ENCODE assay signal across 12 cellular contexts in genomic region chr6:39199541-39199940, GRCh38. TPM values are rescaled to one million over a fixed set of nuclear protein-coding genes. Genes with fewer than 3 reads are reported as not detected.
DNase-seq lines count a peak whose midpoint lies in the region; ATAC-seq and TF ChIP-seq lines count a peak whose summit lies in the region.
"Had no signal": no experiment of that assay in that cellular context is flagged by ENCODE, and none has a peak within 500 bp of the region (broad histone marks: within the 10 kb centered on the region; RNA-seq: fewer than 3 reads in every experiment).

No MANE protein-coding gene starts in this region.

- H4K20me1 ChIP-seq in PC-9 (ENCODE audit: insufficient read depth) = no peaks in the 10 kb centered on the region

- POLR2A ChIA-PET in PC-9 (lab: Charles Lee; ENCODE audit: unreplicated experiment) = no interaction called here

- H3K27ac ChIP-seq in PC-9 (no peak overlapping the region), body of pancreas (peak overlapping the region; percentile 45 to 84 (median 50)), lower lobe of right lung (peak overlapping the region; percentile 24)
- H3K27ac ChIP-seq: A549 had no signal

- H3K36me3 ChIP-seq in PC-9 (ENCODE audit: low read depth) (peaks cover 13% of the 10 kb centered on the region), body of pancreas (replicated peaks in 1 of 2; ENCODE audit: insufficient read depth in 1 of 2, low read depth in 2 of 2) (peaks cover 0 to 4% of the 10 kb centered on the region in 2 donors), lower lobe of right lung (peaks cover 10% of the 10 kb centered on the region)

- H3K4me1 ChIP-seq in PC-9 (replicated peaks; ENCODE audit: insufficient read depth) = peaks cover 84% of the 10 kb centered on the region
- H3K4me1 ChIP-seq in body of pancreas = peaks cover 84% of the 10 kb centered on the region
- H3K4me1 ChIP-seq in lower lobe of right lung = peaks cover 30% of the 10 kb centered on the region

- no peak for TF ChIP-seq CTCF in PC-9 (conservative IDR thresholded peaks at IDR 0.05)
- TF ChIP-seq CTCF in body of pancreas (IDR thresholded peaks at IDR 0.05) = no peak
- TF ChIP-seq CTCF in lower lobe of right lung (IDR thresholded peaks at IDR 0.05) = no peak

- H3K4me3 ChIP-seq in PC-9 = no peak overlapping the region
- H3K4me3 ChIP-seq in body of pancreas = no peak overlapping the region
- H3K4me3 ChIP-seq in lower lobe of right lung = no peak overlapping the region
- H3K4me3 ChIP-seq: A549 had no signal

- peaks cover 83% of the 10 kb centered on the region for H3K79me2 ChIP-seq in PC-9 (ENCODE audit: low read depth)

- 76 to 100% methylated on average over 1 to 5 of the region's 5 CpGs for WGBS in body of pancreas, 2 donors

- no peaks in the 10 kb centered on the region for H3K9me3 ChIP-seq in PC-9 (ENCODE audit: insufficient read depth, low read depth)
- no peaks in the 10 kb centered on the region for H3K9me3 ChIP-seq in body of pancreas
- H3K9me3 ChIP-seq in lower lobe of right lung = no peaks in the 10 kb centered on the region
- H3K9me3 ChIP-seq: A549 had no signal

- H3K27me3 ChIP-seq in PC-9 (ENCODE audit: insufficient read depth, low read depth) (no peaks in the 10 kb centered on the region), body of pancreas (no peaks in the 10 kb centered on the region), lower lobe of right lung (ENCODE audit: low read depth) (no peaks in the 10 kb centered on the region)

- peak overlapping the region; percentile 44; the same call in 1 of the 2 replicates for H3K4me2 ChIP-seq in PC-9
- H3K4me2 ChIP-seq: A549 had no signal

- intact Hi-C loops in PC-9 (cut with micrococcal nuclease; ENCODE audit: unreplicated experiment) (no loop called here), body of pancreas (cut with DNase I) (no loop called here), lower lobe of right lung (cut with DNase I) (no loop called here)

- no peak for DNase-seq in PC-9
- DNase-seq in body of pancreas = no peak
- DNase-seq in lower lobe of right lung = no peak
- no peak for DNase-seq in NCI-H1930 (lab: John Stamatoyannopoulos, UW)
- DNase-seq: CD8-positive, alpha-beta T cell; COR-L47; DMS53; GF-D8 had no signal

- CTCF ChIA-PET in PC-9 (lab: Charles Lee) = interaction anchor here (1.6 kb wide), 1 partner anchor 9 kb away, joined by 5 read pairs; no protein-coding TSS in a partner anchor

- BruUV-seq in PC-9 (replicated peaks; lab: Mats Ljungman, UMichigan) = no TSS peak

- H3K9me2 ChIP-seq in PC-9 (ENCODE audit: insufficient read depth) = no peaks in the 10 kb centered on the region

- ATAC-seq in body of pancreas (no peak), lower lobe of right lung (no peak), HG03139 (IDR thresholded peaks at IDR 0.05; ENCODE audit: unreplicated experiment) (no peak), HG03378 (IDR thresholded peaks at IDR 0.05; ENCODE audit: unreplicated experiment) (no peak)
- ATAC-seq: A549; CD8-positive, alpha-beta T cell had no signal

- H3F3A ChIP-seq in PC-9 (ENCODE audit: insufficient read depth, low read depth) = peaks cover 25% of the 10 kb centered on the region

- no peak overlapping the region for H2AFZ ChIP-seq in PC-9

- no peak for TF ChIP-seq POLR2A in body of pancreas (IDR thresholded peaks at IDR 0.05)

RNA-seq across cellular contexts. Expression of gene KCNK5, which starts 29.7 kb away (rescaled TPM):
- total RNA-seq in PC-9 (2021) = 11.9 and 14.3 TPM in 2 replicates
- total RNA-seq in body of pancreas = 10 to 100 TPM; 16.9 to 31.0 TPM
- total RNA-seq in lower lobe of right lung = 10.9 TPM
- total RNA-seq: HT1080 had no signal
